9 cellular contexts compared by ENCODE assay signal in the genomic region with DNA sequence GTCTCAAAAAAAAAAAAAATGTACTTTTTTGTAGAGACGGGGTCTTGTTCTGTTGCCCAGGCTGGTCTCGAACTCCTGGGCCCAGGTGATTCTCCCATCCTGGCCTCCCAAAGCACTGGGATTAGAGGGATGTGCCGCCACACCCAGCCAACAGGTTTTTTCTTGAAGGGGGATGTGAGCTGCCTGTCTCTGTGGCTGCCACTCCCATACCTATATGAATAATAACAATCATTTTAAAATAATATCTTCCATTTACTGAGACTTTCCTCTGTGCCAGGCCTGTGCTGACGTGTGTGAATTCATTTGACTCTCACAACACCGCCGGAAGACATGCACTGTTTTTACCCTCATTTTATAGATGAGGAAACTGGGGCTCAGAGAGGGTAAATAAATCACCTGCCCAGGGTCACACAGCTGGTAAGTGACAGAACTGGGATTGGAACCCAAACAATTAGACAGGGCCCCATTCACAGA. TPM values are rescaled to one million over a fixed set of nuclear protein-coding genes. Genes with fewer than 3 reads are reported as not detected.
DNase-seq lines count a peak whose midpoint lies in the region; ATAC-seq, FAIRE-seq and TF ChIP-seq lines count a peak whose summit lies in the region.
"Had no signal": no experiment of that assay in that cellular context is flagged by ENCODE, and none has a peak within 500 bp of the region (broad histone marks: within the 10 kb centered on the region; RNA-seq: fewer than 3 reads in every experiment).

No MANE protein-coding gene starts in this region.

- no peak for DNase-seq in activated CD8-positive, alpha-beta T cell treated with anti-CD3 and anti-CD28 coated beads for 36 hours
- no peak for DNase-seq in activated CD8-positive, alpha-beta T cell treated with anti-CD3 and anti-CD28 coated beads, Interleukin-2, amount 10 ng/mL, durations not matched to agents 7 days and 5 days
- no peak for DNase-seq in astrocyte (ENCODE audit: low read depth)
- DNase-seq in lower lobe of right lung = no peak
- DNase-seq in thyroid gland = no peak
- no peak for DNase-seq in posterior vena cava (ENCODE audit: low spot score)
- DNase-seq in activated CD4-positive, alpha-beta T cell treated with anti-CD3 and anti-CD28 coated beads, Interleukin-2, amount 50 U/mL, for 48 hours = no peak
- DNase-seq in HPDE6-E6E7 (ENCODE audit: extremely low spot score) = no peak
- DNase-seq: activated naive CD8-positive, alpha-beta T cell treated with anti-CD3 and anti-CD28 coated beads, Interleukin-2, amount 10 ng/mL, durations not matched to agents 7 days and 5 days had no signal

- peak overlapping the region; percentile 51 for H3K9ac ChIP-seq in astrocyte (ENCODE audit: low read length)

- TF ChIP-seq POLR2A in thyroid gland (IDR thresholded peaks at IDR 0.05) = no peak

- FAIRE-seq in astrocyte (lab: Jason Lieb, UNC) = no peak

- H3K4me1 ChIP-seq in astrocyte (ENCODE audit: insufficient read depth, low read length) (peaks cover 41% of the 10 kb centered on the region), lower lobe of right lung (peaks cover 86% of the 10 kb centered on the region), thyroid gland (peaks cover 64 to 93% of the 10 kb centered on the region in 2 donors)

- intact Hi-C loops in activated CD8-positive, alpha-beta T cell treated with anti-CD3 and anti-CD28 coated beads for 36 hours (cut with micrococcal nuclease) = no loop called here
- intact Hi-C loops in lower lobe of right lung (cut with DNase I) (no loop called here), thyroid gland (cut with DNase I) (no loop called here), posterior vena cava (cut with DNase I) (no loop called here)

- H3K9me3 ChIP-seq in astrocyte (ENCODE audit: insufficient read depth, low read depth, low read length) = no peaks in the 10 kb centered on the region
- H3K9me3 ChIP-seq in lower lobe of right lung = no peaks in the 10 kb centered on the region
- no peaks in the 10 kb centered on the region for H3K9me3 ChIP-seq in thyroid gland

- H3K27ac ChIP-seq in astrocyte (ENCODE audit: low read depth, low read length) (peak overlapping the region; percentile 83), lower lobe of right lung (peak overlapping the region; percentile 86), thyroid gland (peak overlapping the region; percentile 81 to 97 (median 95))

- H3K9me3 Mint-ChIP-seq in activated CD8-positive, alpha-beta T cell treated with anti-CD3 and anti-CD28 coated beads for 36 hours = no peaks in the 10 kb centered on the region
- no peaks in the 10 kb centered on the region for H3K9me3 Mint-ChIP-seq in activated CD8-positive, alpha-beta T cell treated with anti-CD3 and anti-CD28 coated beads, Interleukin-2, amount 10 ng/mL, durations not matched to agents 7 days and 5 days (ENCODE audit: insufficient read depth)
- no peaks in the 10 kb centered on the region for H3K9me3 Mint-ChIP-seq in astrocyte (ENCODE audit: unreplicated experiment)
- H3K9me3 Mint-ChIP-seq: activated naive CD8-positive, alpha-beta T cell treated with anti-CD3 and anti-CD28 coated beads, Interleukin-2, amount 10 ng/mL, durations not matched to agents 7 days and 5 days had no signal

- no peaks in the 10 kb centered on the region for H3K27me3 Mint-ChIP-seq in activated CD8-positive, alpha-beta T cell treated with anti-CD3 and anti-CD28 coated beads for 36 hours
- H3K27me3 Mint-ChIP-seq in activated CD8-positive, alpha-beta T cell treated with anti-CD3 and anti-CD28 coated beads, Interleukin-2, amount 10 ng/mL, durations not matched to agents 7 days and 5 days (ENCODE audit: low read depth) = peaks cover 2% of the 10 kb centered on the region
- H3K27me3 Mint-ChIP-seq in astrocyte (ENCODE audit: low read depth, unreplicated experiment) = peaks cover 2% of the 10 kb centered on the region

- ATAC-seq in activated CD8-positive, alpha-beta T cell treated with anti-CD3 and anti-CD28 coated beads for 36 hours = peak; percentile 12
- no peak for ATAC-seq in activated CD8-positive, alpha-beta T cell treated with anti-CD3 and anti-CD28 coated beads, Interleukin-2, amount 10 ng/mL, durations not matched to agents 7 days and 5 days
- no peak for ATAC-seq in lower lobe of right lung

- peaks cover 11% of the 10 kb centered on the region for H3K4me1 Mint-ChIP-seq in activated CD8-positive, alpha-beta T cell treated with anti-CD3 and anti-CD28 coated beads for 36 hours (ENCODE audit: low read depth)
- peaks cover 32% of the 10 kb centered on the region for H3K4me1 Mint-ChIP-seq in activated CD8-positive, alpha-beta T cell treated with anti-CD3 and anti-CD28 coated beads, Interleukin-2, amount 10 ng/mL, durations not matched to agents 7 days and 5 days (ENCODE audit: low read depth)
- H3K4me1 Mint-ChIP-seq in astrocyte (ENCODE audit: low read depth, unreplicated experiment) = peaks cover 12% of the 10 kb centered on the region

- 59 to 78% methylated on average over 6 of the region's 6 CpGs for WGBS in thyroid gland, 2 donors

- CTCF ChIA-PET in activated CD8-positive, alpha-beta T cell treated with anti-CD3 and anti-CD28 coated beads for 36 hours (lab: Charles Lee) = interaction anchor here (1.0 to 6.5 kb wide), 6 partner anchors 8 to 43 kb away, joined by 3 to 43 read pairs (median 4); no protein-coding TSS in a partner anchor
- CTCF ChIA-PET in activated CD8-positive, alpha-beta T cell treated with anti-CD3 and anti-CD28 coated beads, Interleukin-2, amount 10 ng/mL, durations not matched to agents 7 days and 5 days (lab: Charles Lee) = interaction anchor here (1.2 to 4.4 kb wide), 2 partner anchors 18 to 29 kb away, joined by 5 to 24 read pairs; no protein-coding TSS in a partner anchor

- H3K36me3 ChIP-seq in astrocyte (ENCODE audit: insufficient read depth, low read length) (no peaks in the 10 kb centered on the region), lower lobe of right lung (no peaks in the 10 kb centered on the region), thyroid gland (no peaks in the 10 kb centered on the region)

- H3K36me3 Mint-ChIP-seq in activated CD8-positive, alpha-beta T cell treated with anti-CD3 and anti-CD28 coated beads for 36 hours (ENCODE audit: low read depth) = no peaks in the 10 kb centered on the region
- no peaks in the 10 kb centered on the region for H3K36me3 Mint-ChIP-seq in activated CD8-positive, alpha-beta T cell treated with anti-CD3 and anti-CD28 coated beads, Interleukin-2, amount 10 ng/mL, durations not matched to agents 7 days and 5 days (ENCODE audit: low read depth)
- no peaks in the 10 kb centered on the region for H3K36me3 Mint-ChIP-seq in astrocyte (ENCODE audit: low read depth, unreplicated experiment)
- H3K36me3 Mint-ChIP-seq: activated naive CD8-positive, alpha-beta T cell treated with anti-CD3 and anti-CD28 coated beads, Interleukin-2, amount 10 ng/mL, durations not matched to agents 7 days and 5 days had no signal

- H3K79me2 ChIP-seq in astrocyte (ENCODE audit: insufficient read depth, low read length) = no peaks in the 10 kb centered on the region

- POLR2A ChIA-PET in activated CD8-positive, alpha-beta T cell treated with anti-CD3 and anti-CD28 coated beads for 36 hours (lab: Charles Lee) = no interaction called here
- POLR2A ChIA-PET in activated CD8-positive, alpha-beta T cell treated with anti-CD3 and anti-CD28 coated beads, Interleukin-2, amount 10 ng/mL, durations not matched to agents 7 days and 5 days (lab: Charles Lee) = interaction anchor here (0.7 kb wide), 1 partner anchor 161 kb away, joined by 3 read pairs; no protein-coding TSS in a partner anchor

- no peak overlapping the region for H2AFZ ChIP-seq in astrocyte (ENCODE audit: low read depth, low read length)

- no peak for TF ChIP-seq CTCF in activated CD8-positive, alpha-beta T cell treated with anti-CD3 and anti-CD28 coated beads for 36 hours (IDR thresholded peaks at IDR 0.05)
- TF ChIP-seq CTCF in astrocyte (IDR thresholded peaks at IDR 0.05; ENCODE audit: insufficient read depth, low read depth, low read length) (no peak), lower lobe of right lung (IDR thresholded peaks at IDR 0.05) (no peak), thyroid gland (IDR thresholded peaks at IDR 0.05) (no peak)

- H3K27me3 ChIP-seq in astrocyte (ENCODE audit: insufficient read depth, low read length) (no peaks in the 10 kb centered on the region), lower lobe of right lung (ENCODE audit: low read depth) (no peaks in the 10 kb centered on the region), thyroid gland (no peaks in the 10 kb centered on the region)

- no peak overlapping the region for H3K4me3 ChIP-seq in astrocyte (ENCODE audit: insufficient read depth, low read depth, low read length)
- H3K4me3 ChIP-seq in lower lobe of right lung = no peak overlapping the region
- H3K4me3 ChIP-seq in thyroid gland (replicated peaks in 1 of 3) = no peak overlapping the region

- peak overlapping the region; percentile 20 for H3K27ac Mint-ChIP-seq in activated CD8-positive, alpha-beta T cell treated with anti-CD3 and anti-CD28 coated beads for 36 hours
- H3K27ac Mint-ChIP-seq in activated CD8-positive, alpha-beta T cell treated with anti-CD3 and anti-CD28 coated beads, Interleukin-2, amount 10 ng/mL, durations not matched to agents 7 days and 5 days = no peak overlapping the region
- peak overlapping the region; percentile 66 for H3K27ac Mint-ChIP-seq in astrocyte (ENCODE audit: unreplicated experiment)
- H3K27ac Mint-ChIP-seq: activated naive CD8-positive, alpha-beta T cell treated with anti-CD3 and anti-CD28 coated beads, Interleukin-2, amount 10 ng/mL, durations not matched to agents 7 days and 5 days had no signal

- H3K4me2 ChIP-seq in astrocyte (ENCODE audit: low read length) = no peak overlapping the region

- H3K4me3 Mint-ChIP-seq in activated CD8-positive, alpha-beta T cell treated with anti-CD3 and anti-CD28 coated beads for 36 hours = no peak overlapping the region
- no peak overlapping the region for H3K4me3 Mint-ChIP-seq in activated CD8-positive, alpha-beta T cell treated with anti-CD3 and anti-CD28 coated beads, Interleukin-2, amount 10 ng/mL, durations not matched to agents 7 days and 5 days
- no peak overlapping the region for H3K4me3 Mint-ChIP-seq in astrocyte (ENCODE audit: unreplicated experiment)
- H3K4me3 Mint-ChIP-seq: activated naive CD8-positive, alpha-beta T cell treated with anti-CD3 and anti-CD28 coated beads, Interleukin-2, amount 10 ng/mL, durations not matched to agents 7 days and 5 days had no signal

- H4K20me1 ChIP-seq in astrocyte (ENCODE audit: insufficient read depth, low read length) = no peaks in the 10 kb centered on the region

RNA-seq across cellular contexts. Expression of gene BCL3, which starts 7.2 kb away (rescaled TPM):
- total RNA-seq in activated CD8-positive, alpha-beta T cell treated with anti-CD3 and anti-CD28 coated beads for 36 hours = 10 to 100 TPM; 22.8 to 27.7 TPM
- 10 to 100 TPM; 22.4 to 25.1 TPM for total RNA-seq in activated CD8-positive, alpha-beta T cell treated with anti-CD3 and anti-CD28 coated beads, Interleukin-2, amount 10 ng/mL, durations not matched to agents 7 days and 5 days
- total RNA-seq in astrocyte = 16.9 and 17.3 TPM in 2 replicates
- 41.0 TPM for total RNA-seq in lower lobe of right lung
- 10 to 100 TPM; 12.4 to 56.2 (median 16.8) TPM for total RNA-seq in thyroid gland
- total RNA-seq in posterior vena cava = 10 to 100 TPM; 37.6 to 40.4 TPM

RNA-seq across cellular contexts. Expression of gene CBLC, which starts 36.4 kb away (rescaled TPM):
- total RNA-seq in activated CD8-positive, alpha-beta T cell treated with anti-CD3 and anti-CD28 coated beads for 36 hours = not detected
- not detected for total RNA-seq in activated CD8-positive, alpha-beta T cell treated with anti-CD3 and anti-CD28 coated beads, Interleukin-2, amount 10 ng/mL, durations not matched to agents 7 days and 5 days
- total RNA-seq in astrocyte = not detected in 2 replicates
- total RNA-seq in lower lobe of right lung = 2.3 TPM
- total RNA-seq in thyroid gland = 1 to 10 TPM; 2.0 to 5.6 (median 3.1) TPM
- total RNA-seq in posterior vena cava = not detected
- total RNA-seq: activated naive CD8-positive, alpha-beta T cell treated with anti-CD3 and anti-CD28 coated beads, Interleukin-2, amount 10 ng/mL, durations not matched to agents 7 days and 5 days had no signal

RNA-seq across cellular contexts. Expression of gene CEACAM16, which starts 42.3 kb away (rescaled TPM):
- not detected for total RNA-seq in activated CD8-positive, alpha-beta T cell treated with anti-CD3 and anti-CD28 coated beads for 36 hours
- total RNA-seq in activated CD8-positive, alpha-beta T cell treated with anti-CD3 and anti-CD28 coated beads, Interleukin-2, amount 10 ng/mL, durations not matched to agents 7 days and 5 days = not detected
- total RNA-seq in astrocyte (0.14 TPM in 1 of 2 replicates, not detected in the other), lower lobe of right lung (not detected), thyroid gland (under 1 TPM in 1 of 4 donors, not detected in 3; 0.40 TPM), posterior vena cava (not detected)
- total RNA-seq: activated naive CD8-positive, alpha-beta T cell treated with anti-CD3 and anti-CD28 coated beads, Interleukin-2, amount 10 ng/mL, durations not matched to agents 7 days and 5 days had no signal
